ENCODE assay signal across 17 cellular contexts in genomic region chr10:115052216-115052615, GRCh38. TPM values are rescaled to one million over a fixed set of nuclear protein-coding genes. Genes with fewer than 3 reads are reported as not detected.
DNase-seq lines count a peak whose midpoint lies in the region; ATAC-seq and TF ChIP-seq lines count a peak whose summit lies in the region.
"Had no signal": no experiment of that assay in that cellular context is flagged by ENCODE, and none has a peak within 500 bp of the region (broad histone marks: within the 10 kb centered on the region; RNA-seq: fewer than 3 reads in every experiment).

No MANE protein-coding gene starts in this region.

- no peak overlapping the region for H4K8ac ChIP-seq in mesendoderm (ENCODE audit: low read depth, low read length)

- no peak overlapping the region for H3K18ac ChIP-seq in mesendoderm (ENCODE audit: low read length)

- H3K79me1 ChIP-seq in mesendoderm (ENCODE audit: low read length), result no peaks in the 10 kb centered on the region

- H3K9me3 Mint-ChIP-seq in T-helper 2 cell treated with Interferon-gamma antibody and Interleukin-4, amounts not matched to agents 5 μg/mL and 100 μg/mL, for 36 hours, result no peaks in the 10 kb centered on the region
- H3K9me3 Mint-ChIP-seq: CD4-positive, alpha-beta memory T cell had no signal

- H3K4me2 ChIP-seq in mesendoderm (ENCODE audit: low read length) (no peak overlapping the region), Karpas-422 (ENCODE audit: low read depth, low read length, poor library complexity, severe bottlenecking) (no peak overlapping the region)
- H3K4me2 ChIP-seq: BLaER1 had no signal

- no peaks in the 10 kb centered on the region for H3K27me3 ChIP-seq in mesendoderm (ENCODE audit: insufficient read depth, low read length, poor library complexity)
- H3K27me3 ChIP-seq in Karpas-422 (ENCODE audit: low read length), result no peaks in the 10 kb centered on the region
- H3K27me3 ChIP-seq: BLaER1 had no signal

- TF ChIP-seq CTCF in HEK293 (tag by site-specific recombination; IDR thresholded peaks at IDR 0.05), result no peak

- intact Hi-C loops in left ventricle myocardium superior (cut with micrococcal nuclease) (no loop called here), cardiac septum (cut with DNase I) (no loop called here)

- no peaks in the 10 kb centered on the region for H3K4me1 Mint-ChIP-seq in T-helper 2 cell treated with Interferon-gamma antibody and Interleukin-4, amounts not matched to agents 5 μg/mL and 100 μg/mL, for 36 hours (ENCODE audit: low read depth)
- H3K4me1 Mint-ChIP-seq: CD14-positive monocyte; CD4-positive, alpha-beta memory T cell had no signal

- H3K9me3 ChIP-seq in HEK293 (ENCODE audit: control insufficient read depth, insufficient read depth, low read depth, low read length), result no peaks in the 10 kb centered on the region
- no peaks in the 10 kb centered on the region for H3K9me3 ChIP-seq in Karpas-422 (ENCODE audit: low read length)
- H3K9me3 ChIP-seq: BLaER1, HAP-1 had no signal

- no peak overlapping the region for H3K23ac ChIP-seq in mesendoderm (ENCODE audit: low read length)

- H3K27ac ChIP-seq in HEK293 (ENCODE audit: extremely low read depth, low read depth, low read length) (no peak overlapping the region), mesendoderm (ENCODE audit: low read depth, low read length) (no peak overlapping the region), Karpas-422 (ENCODE audit: low read length) (no peak overlapping the region)
- H3K27ac ChIP-seq: BLaER1, GM23248, HL-60 had no signal

- H2BK120ac ChIP-seq in mesendoderm (ENCODE audit: low read depth, low read length), result no peak overlapping the region

- no peak overlapping the region for H2AK5ac ChIP-seq in mesendoderm (ENCODE audit: low read length)

- no peak overlapping the region for H3K4me3 Mint-ChIP-seq in T-helper 2 cell treated with Interferon-gamma antibody and Interleukin-4, amounts not matched to agents 5 μg/mL and 100 μg/mL, for 36 hours
- H3K4me3 Mint-ChIP-seq: CD14-positive monocyte; CD4-positive, alpha-beta memory T cell had no signal

- H3K27me3 Mint-ChIP-seq in T-helper 2 cell treated with Interferon-gamma antibody and Interleukin-4, amounts not matched to agents 5 μg/mL and 100 μg/mL, for 36 hours (ENCODE audit: low read depth), result peaks cover 7% of the 10 kb centered on the region

- H3K4ac ChIP-seq in mesendoderm (ENCODE audit: low read depth, low read length), result no peak overlapping the region

- WGBS in mesendoderm (ENCODE audit: extremely low coverage, insufficient coverage, low lambda C conversion rate), result no CpG with 5 or more reads among the region's 3 CpGs

- no peak overlapping the region for H3K56ac ChIP-seq in mesendoderm (ENCODE audit: low read length)

- no peak overlapping the region for H2AFZ ChIP-seq in Karpas-422 (ENCODE audit: low read length)
- H2AFZ ChIP-seq: GM23248 had no signal

- H2BK15ac ChIP-seq in mesendoderm (replicated peaks; ENCODE audit: low read depth), result peak overlapping the region; percentile 92

- H3K36me3 ChIP-seq in HEK293 (ENCODE audit: control insufficient read depth in 2 of 2, insufficient read depth in 1 of 2, low read length in 2 of 2), result no peaks in the 10 kb centered on the region
- H3K36me3 ChIP-seq in mesendoderm (ENCODE audit: control insufficient read depth, insufficient read depth, low read length), result no peaks in the 10 kb centered on the region
- no peaks in the 10 kb centered on the region for H3K36me3 ChIP-seq in Karpas-422 (ENCODE audit: insufficient read depth, low read length)
- H3K36me3 ChIP-seq: BLaER1, HAP-1 had no signal

- no peaks in the 10 kb centered on the region for H3K9me2 ChIP-seq in Karpas-422 (replicated peaks; ENCODE audit: insufficient read depth, low read length)

- H3K4me3 ChIP-seq in HEK293 (ENCODE audit: low read depth, low read length) (no peak overlapping the region), mesendoderm (ENCODE audit: low read length) (no peak overlapping the region), Karpas-422 (ENCODE audit: low read length) (no peak overlapping the region)
- H3K4me3 ChIP-seq: BLaER1, GM23248, HAP-1 had no signal

- H3K4me1 ChIP-seq in HEK293 (ENCODE audit: control insufficient read depth, insufficient read depth, low read length), result no peaks in the 10 kb centered on the region
- H3K4me1 ChIP-seq in mesendoderm (ENCODE audit: control insufficient read depth, low read depth, low read length), result peaks cover 4% of the 10 kb centered on the region
- H3K4me1 ChIP-seq in Karpas-422 (ENCODE audit: low read length), result no peaks in the 10 kb centered on the region
- H3K4me1 ChIP-seq: BLaER1 had no signal

- DNase-seq in left ventricle myocardium superior, result no peak
- DNase-seq in cardiac septum (ENCODE audit: low spot score), result no peak
- no peak for DNase-seq in mesendoderm
- DNase-seq in Karpas-422, result no peak
- no peak for DNase-seq in activated CD4-positive, alpha-beta T cell treated with anti-CD3 and anti-CD28 coated beads, Interleukin-2, amount 50 U/mL, for 48 hours
- DNase-seq in T-helper 2 cell treated with Interferon-gamma antibody and Interleukin-4, amounts not matched to agents 5 μg/mL and 100 μg/mL, for 36 hours (ENCODE audit: low spot score), result no peak
- DNase-seq: AML-193; CD4-positive, alpha-beta memory T cell; DMS153; DMS79; GF-D8; GM23248 had no signal

- no peak overlapping the region for H2BK5ac ChIP-seq in mesendoderm (ENCODE audit: low read length)

- no peaks in the 10 kb centered on the region for H4K20me1 ChIP-seq in Karpas-422 (ENCODE audit: insufficient read depth, low read depth, low read length)
- H4K20me1 ChIP-seq: BLaER1 had no signal

- H3K36me3 Mint-ChIP-seq in T-helper 2 cell treated with Interferon-gamma antibody and Interleukin-4, amounts not matched to agents 5 μg/mL and 100 μg/mL, for 36 hours (ENCODE audit: low read depth), result no peaks in the 10 kb centered on the region
- H3K36me3 Mint-ChIP-seq: CD14-positive monocyte; CD4-positive, alpha-beta memory T cell had no signal

- no peaks in the 10 kb centered on the region for H3K79me2 ChIP-seq in mesendoderm (ENCODE audit: control insufficient read depth, insufficient read depth, low read length)
- H3K79me2 ChIP-seq in Karpas-422 (ENCODE audit: low read length), result no peaks in the 10 kb centered on the region

- H3K9ac ChIP-seq in mesendoderm (ENCODE audit: low read length), result no peak overlapping the region
- H3K9ac ChIP-seq in Karpas-422 (ENCODE audit: low read length), result no peak overlapping the region
- H3K9ac ChIP-seq: BLaER1, GM23248 had no signal

- no peak overlapping the region for H3K27ac Mint-ChIP-seq in T-helper 2 cell treated with Interferon-gamma antibody and Interleukin-4, amounts not matched to agents 5 μg/mL and 100 μg/mL, for 36 hours
- H3K27ac Mint-ChIP-seq: CD14-positive monocyte; CD4-positive, alpha-beta memory T cell had no signal

- ATAC-seq in left ventricle myocardium superior, result peak; percentile 37

- no peak overlapping the region for H4K5ac ChIP-seq in mesendoderm (ENCODE audit: low read length)

- CTCF ChIA-PET in HEK293 (lab: Yijun Ruan, JAX), result no interaction called here

- POLR2A ChIA-PET in HEK293 (lab: Yijun Ruan, JAX), result no interaction called here

TF ChIP-seq in HEK293, 187 proteins besides CTCF, POLR2A, EP300 and RAD21:
- TF ChIP-seq HIC1 (tag by site-specific recombination; IDR thresholded peaks at IDR 0.05), result no peak
- TF ChIP-seq PRDM10 (tag by site-specific recombination; IDR thresholded peaks at IDR 0.05), result peak; percentile 32

RNA-seq across cellular contexts. Expression of gene ATRNL1, which starts 40.9 kb away (rescaled TPM):
- total RNA-seq in left ventricle myocardium superior, result 1.6 TPM
- 25.8 TPM for total RNA-seq in cardiac septum
- polyA plus RNA-seq in mesendoderm (2013, experiment 1 of 2), result 5.6 TPM
- polyA plus RNA-seq in mesendoderm (2013, experiment 2 of 2), result 4.7 TPM
- not detected in 2 replicates for total RNA-seq in Karpas-422 (2014; rRNA removed; shearing (Covaris generic); ENCODE audit: low replicate concordance)
- total RNA-seq: GM23248 had no signal
- polyA plus RNA-seq: CD14-positive monocyte, GM23248 had no signal

Comparison
In these comparisons a context has a peak if more than half of its experiments do, and no peak if none do; other contexts are left out.
1. RNA of gene ATRNL1, which starts 40.9 kb away (total RNA-seq): 25.8 TPM in cardiac septum (single experiment); 1.6 TPM in left ventricle myocardium superior (single experiment) and not detected in Karpas-422; every median in the first group is over 10 times any median in the second.